In genomic region chr14:68789798-68790655, GRCh38 we compare ENCODE assay signal across 8 cellular contexts. TPM values are rescaled to one million over a fixed set of nuclear protein-coding genes. Genes with fewer than 3 reads are reported as not detected.
DNase-seq lines count a peak whose midpoint lies in the region; ATAC-seq lines count a peak whose summit lies in the region.

No MANE protein-coding gene starts in this region.

- peaks cover 2% of the 10 kb centered on the region for H3K4me1 ChIP-seq in rectal smooth muscle tissue (ENCODE audit: control insufficient read depth, insufficient read depth, low read length)

- peaks cover 21% of the 10 kb centered on the region for H3K36me3 ChIP-seq in H7 (replicated peaks; ENCODE audit: control insufficient read depth, insufficient read depth, low read length)
- H3K36me3 ChIP-seq in rectal smooth muscle tissue (ENCODE audit: control insufficient read depth, insufficient read depth, low read length): peaks cover 39% of the 10 kb centered on the region

- no peaks in the 10 kb centered on the region for H3K27me3 Mint-ChIP-seq in activated T-cell treated with anti-CD3 and anti-CD28 coated beads, Interleukin-2, amount 50 U/mL, for 4 hours (ENCODE audit: low read depth)

- ATAC-seq in activated T-cell treated with anti-CD3 and anti-CD28 coated beads, Interleukin-2, amount 50 U/mL, for 4 hours: no peak

- H3K9me3 Mint-ChIP-seq in activated T-cell treated with anti-CD3 and anti-CD28 coated beads, Interleukin-2, amount 50 U/mL, for 4 hours: no peaks in the 10 kb centered on the region

- H3K27me3 ChIP-seq in H7 (ENCODE audit: control insufficient read depth, insufficient read depth, low read length): no peaks in the 10 kb centered on the region
- no peaks in the 10 kb centered on the region for H3K27me3 ChIP-seq in rectal smooth muscle tissue (ENCODE audit: control insufficient read depth, insufficient read depth, low read length)

- peak; percentile 54 for DNase-seq in H7
- no peak for DNase-seq in activated T-cell treated with anti-CD3 and anti-CD28 coated beads, Interleukin-2, amount 50 U/mL, for 4 hours
- DNase-seq in cardiac septum (ENCODE audit: low spot score): peak; percentile 78
- no peak for DNase-seq in NCI-H2029 treated with DMSO at 0.1 percent for 48 hours (lab: John Stamatoyannopoulos, UW)
- DNase-seq in SK-N-DZ (ENCODE audit: low spot score): no peak
- no peak for DNase-seq in NAMALWA (ENCODE audit: low spot score)
- no peak for DNase-seq in NCI-H146 (lab: John Stamatoyannopoulos, UW)

- H3K27ac ChIP-seq in rectal smooth muscle tissue (ENCODE audit: low read depth, low read length): peak overlapping the region; percentile 100

- H3K4me3 Mint-ChIP-seq in activated T-cell treated with anti-CD3 and anti-CD28 coated beads, Interleukin-2, amount 50 U/mL, for 4 hours: peak overlapping the region; percentile 96

- H3K4me1 Mint-ChIP-seq in activated T-cell treated with anti-CD3 and anti-CD28 coated beads, Interleukin-2, amount 50 U/mL, for 4 hours (ENCODE audit: low read depth): peaks cover 54% of the 10 kb centered on the region

- intact Hi-C loops in cardiac septum (cut with DNase I): loop anchor here (2.0 to 5.0 kb wide), 6 partner anchors 58 to 541 kb away; no protein-coding TSS in a partner anchor

- H3K4me3 ChIP-seq in H7 (ENCODE audit: insufficient read depth, low read depth, low read length) (peak overlapping the region; percentile 88), rectal smooth muscle tissue (ENCODE audit: low read length) (peak overlapping the region; percentile 92)

- peak overlapping the region; percentile 98 for H3K9ac ChIP-seq in rectal smooth muscle tissue (ENCODE audit: low read length)

- H3K36me3 Mint-ChIP-seq in activated T-cell treated with anti-CD3 and anti-CD28 coated beads, Interleukin-2, amount 50 U/mL, for 4 hours (ENCODE audit: insufficient read depth): peaks cover 43% of the 10 kb centered on the region

RNA-seq across cellular contexts. Expression of gene ZFP36L1, which starts 2.8 kb away (rescaled TPM):
- 47.8 and 73.1 TPM in 2 replicates for total RNA-seq in H7 (2014; rRNA removed; shearing (Covaris generic))
- total RNA-seq in activated T-cell treated with anti-CD3 and anti-CD28 coated beads, Interleukin-2, amount 50 U/mL, for 4 hours: 100 to 1,000 TPM; 179 to 242 (median 210) TPM
- 69.2 TPM for total RNA-seq in cardiac septum
- 1.4 and 3.7 TPM in 2 replicates for polyA plus RNA-seq in SK-N-DZ (2014; cell fraction: cytosol; rRNA removed)
- 0.45 and 0.78 TPM in 2 replicates for polyA plus RNA-seq in SK-N-DZ (2014; cell fraction: nucleus; rRNA removed)

Comparison
In these comparisons a context has a peak if more than half of its experiments do, and no peak if none do; other contexts are left out.
1. DNase-seq: peak in H7 (single experiment) and cardiac septum (single experiment); none in activated T-cell treated with anti-CD3 and anti-CD28 coated beads, Interleukin-2, amount 50 U/mL, for 4 hours (single experiment), NCI-H2029 treated with DMSO at 0.1 percent for 48 hours (single experiment), SK-N-DZ (single experiment), NAMALWA (single experiment) and NCI-H146 (single experiment).